In genomic region chr12:115229517-115229916, GRCh38 we compare ENCODE assay signal across 36 cellular contexts.
"Had no signal": no experiment of that assay in that cellular context is flagged by ENCODE, and none has a peak within 500 bp of the region (broad histone marks: within the 10 kb centered on the region; RNA-seq: fewer than 3 reads in every experiment).

No MANE protein-coding gene starts in this region.

- H3K4me3 ChIP-seq: ascending aorta, cardiac muscle cell had no signal

- H3K4me3 Mint-ChIP-seq: activated B cell treated with CpG ODN at 0.5 μM for 24 hours; activated CD4-positive, alpha-beta memory T cell treated with anti-CD3 and anti-CD28 coated beads, Interleukin-2, amount 10 ng/mL, durations not matched to agents 7 days and 5 days; activated CD4-positive, alpha-beta T cell treated with anti-CD3 and anti-CD28 coated beads, Interleukin-2, amount 10 ng/mL, durations not matched to agents 24 days and 14 days; activated CD8-positive, alpha-beta memory T cell treated with anti-CD3 and anti-CD28 coated beads, Interleukin-2, amount 10 ng/mL, durations not matched to agents 7 days and 5 days; activated CD8-positive, alpha-beta T cell treated with anti-CD3 and anti-CD28 coated beads, Interleukin-2, amount 10 ng/mL, durations not matched to agents 7 days and 5 days; activated naive CD4-positive, alpha-beta T cell treated with anti-CD3 and anti-CD28 coated beads, Interleukin-2, amount 10 ng/mL, durations not matched to agents 7 days and 5 days; activated naive CD4-positive, alpha-beta T cell treated with anti-CD3 and anti-CD28 coated beads, Interleukin-2, amount 50 U/mL, for 24 hours; activated naive CD8-positive, alpha-beta T cell; activated naive CD8-positive, alpha-beta T cell treated with anti-CD3 and anti-CD28 coated beads, Interleukin-2, amount 10 ng/mL, durations not matched to agents 7 days and 5 days; activated naive CD8-positive, alpha-beta T cell treated with anti-CD3 and anti-CD28 coated beads, Interleukin-2, amount 50 U/mL, for 24 hours; activated T-cell treated with anti-CD3 and anti-CD28 coated beads, Interleukin-2, amount 50 U/mL, for 24 hours; brain; central memory CD8-positive, alpha-beta T cell; T-helper 1 cell treated with Interleukin-12 subunit alpha and Interleukin-12 subunit beta and Interleukin-4 antibody, amounts not matched to agents 30 μg/mL and 1 μg/mL, for 36 hours; T-helper 2 cell treated with Interferon-gamma antibody and Interleukin-4, amounts not matched to agents 5 μg/mL and 100 μg/mL, for 36 hours had no signal

- H3K4me1 Mint-ChIP-seq: activated B cell treated with CpG ODN at 0.5 μM for 24 hours; activated CD4-positive, alpha-beta memory T cell treated with anti-CD3 and anti-CD28 coated beads, Interleukin-2, amount 10 ng/mL, durations not matched to agents 7 days and 5 days; activated CD4-positive, alpha-beta T cell treated with anti-CD3 and anti-CD28 coated beads, Interleukin-2, amount 10 ng/mL, durations not matched to agents 24 days and 14 days; activated CD8-positive, alpha-beta memory T cell treated with anti-CD3 and anti-CD28 coated beads, Interleukin-2, amount 10 ng/mL, durations not matched to agents 7 days and 5 days; activated naive CD4-positive, alpha-beta T cell treated with anti-CD3 and anti-CD28 coated beads, Interleukin-2, amount 10 ng/mL, durations not matched to agents 7 days and 5 days; activated naive CD4-positive, alpha-beta T cell treated with anti-CD3 and anti-CD28 coated beads, Interleukin-2, amount 50 U/mL, for 24 hours; activated naive CD8-positive, alpha-beta T cell treated with anti-CD3 and anti-CD28 coated beads, Interleukin-2, amount 10 ng/mL, durations not matched to agents 7 days and 5 days; activated naive CD8-positive, alpha-beta T cell treated with anti-CD3 and anti-CD28 coated beads, Interleukin-2, amount 50 U/mL, for 24 hours; central memory CD8-positive, alpha-beta T cell had no signal

- H3K27me3 Mint-ChIP-seq: activated B cell treated with CpG ODN at 0.5 μM for 24 hours; activated CD4-positive, alpha-beta memory T cell treated with anti-CD3 and anti-CD28 coated beads, Interleukin-2, amount 10 ng/mL, durations not matched to agents 7 days and 5 days; activated CD4-positive, alpha-beta T cell treated with anti-CD3 and anti-CD28 coated beads, Interleukin-2, amount 10 ng/mL, durations not matched to agents 24 days and 14 days; activated CD8-positive, alpha-beta memory T cell treated with anti-CD3 and anti-CD28 coated beads, Interleukin-2, amount 10 ng/mL, durations not matched to agents 7 days and 5 days; activated naive CD4-positive, alpha-beta T cell treated with anti-CD3 and anti-CD28 coated beads, Interleukin-2, amount 10 ng/mL, durations not matched to agents 7 days and 5 days; activated naive CD4-positive, alpha-beta T cell treated with anti-CD3 and anti-CD28 coated beads, Interleukin-2, amount 50 U/mL, for 24 hours; activated naive CD8-positive, alpha-beta T cell treated with anti-CD3 and anti-CD28 coated beads, Interleukin-2, amount 10 ng/mL, durations not matched to agents 7 days and 5 days; activated naive CD8-positive, alpha-beta T cell treated with anti-CD3 and anti-CD28 coated beads, Interleukin-2, amount 50 U/mL, for 24 hours; activated T-cell treated with anti-CD3 and anti-CD28 coated beads, Interleukin-2, amount 50 U/mL, for 24 hours; brain; central memory CD8-positive, alpha-beta T cell had no signal

- H3K4me1 ChIP-seq: ascending aorta had no signal

- H3K27ac Mint-ChIP-seq: activated B cell treated with CpG ODN at 0.5 μM for 24 hours; activated CD4-positive, alpha-beta memory T cell treated with anti-CD3 and anti-CD28 coated beads, Interleukin-2, amount 10 ng/mL, durations not matched to agents 7 days and 5 days; activated CD4-positive, alpha-beta T cell treated with anti-CD3 and anti-CD28 coated beads, Interleukin-2, amount 10 ng/mL, durations not matched to agents 24 days and 14 days; activated CD8-positive, alpha-beta memory T cell treated with anti-CD3 and anti-CD28 coated beads, Interleukin-2, amount 10 ng/mL, durations not matched to agents 7 days and 5 days; activated CD8-positive, alpha-beta T cell treated with anti-CD3 and anti-CD28 coated beads, Interleukin-2, amount 10 ng/mL, durations not matched to agents 7 days and 5 days; activated naive CD4-positive, alpha-beta T cell treated with anti-CD3 and anti-CD28 coated beads, Interleukin-2, amount 10 ng/mL, durations not matched to agents 7 days and 5 days; activated naive CD4-positive, alpha-beta T cell treated with anti-CD3 and anti-CD28 coated beads, Interleukin-2, amount 50 U/mL, for 24 hours; activated naive CD8-positive, alpha-beta T cell; activated naive CD8-positive, alpha-beta T cell treated with anti-CD3 and anti-CD28 coated beads, Interleukin-2, amount 10 ng/mL, durations not matched to agents 7 days and 5 days; activated naive CD8-positive, alpha-beta T cell treated with anti-CD3 and anti-CD28 coated beads, Interleukin-2, amount 50 U/mL, for 24 hours; activated T-cell treated with anti-CD3 and anti-CD28 coated beads, Interleukin-2, amount 50 U/mL, for 24 hours; activated T-helper 2 cell treated with anti-CD3 and anti-CD28 coated beads, Interferon-gamma antibody, Interleukin-2, Interleukin-4, amounts not matched to agents 10 μg/mL and 5 μg/mL and 100 μg/mL, durations not matched to agents 14 hours and 24 hours and 36 hours; brain; T-helper 1 cell treated with Interleukin-12 subunit alpha and Interleukin-12 subunit beta and Interleukin-4 antibody, amounts not matched to agents 30 μg/mL and 1 μg/mL, for 36 hours; T-helper 2 cell treated with Interferon-gamma antibody and Interleukin-4, amounts not matched to agents 5 μg/mL and 100 μg/mL, for 36 hours had no signal

- H3K27me3 ChIP-seq: ascending aorta, cardiac muscle cell had no signal

- H3K9me3 Mint-ChIP-seq: activated B cell treated with CpG ODN at 0.5 μM for 24 hours; activated naive CD4-positive, alpha-beta T cell treated with anti-CD3 and anti-CD28 coated beads, Interleukin-2, amount 10 ng/mL, durations not matched to agents 7 days and 5 days; activated naive CD4-positive, alpha-beta T cell treated with anti-CD3 and anti-CD28 coated beads, Interleukin-2, amount 50 U/mL, for 24 hours; activated naive CD8-positive, alpha-beta T cell treated with anti-CD3 and anti-CD28 coated beads, Interleukin-2, amount 10 ng/mL, durations not matched to agents 7 days and 5 days; activated naive CD8-positive, alpha-beta T cell treated with anti-CD3 and anti-CD28 coated beads, Interleukin-2, amount 50 U/mL, for 24 hours; activated T-cell treated with anti-CD3 and anti-CD28 coated beads, Interleukin-2, amount 50 U/mL, for 24 hours had no signal

- ATAC-seq: activated CD8-positive, alpha-beta memory T cell treated with anti-CD3 and anti-CD28 coated beads, Interleukin-2, amount 10 ng/mL, durations not matched to agents 7 days and 5 days; activated CD8-positive, alpha-beta T cell treated with anti-CD3 and anti-CD28 coated beads, Interleukin-2, amount 10 ng/mL, durations not matched to agents 7 days and 5 days; activated naive CD8-positive, alpha-beta T cell treated with anti-CD3 and anti-CD28 coated beads, Interleukin-2, amount 50 U/mL, for 24 hours had no signal

- H3K9me3 ChIP-seq: ascending aorta had no signal

- H3K36me3 Mint-ChIP-seq: activated CD8-positive, alpha-beta memory T cell treated with anti-CD3 and anti-CD28 coated beads, Interleukin-2, amount 10 ng/mL, durations not matched to agents 7 days and 5 days; activated naive CD4-positive, alpha-beta T cell treated with anti-CD3 and anti-CD28 coated beads, Interleukin-2, amount 10 ng/mL, durations not matched to agents 7 days and 5 days; activated naive CD4-positive, alpha-beta T cell treated with anti-CD3 and anti-CD28 coated beads, Interleukin-2, amount 50 U/mL, for 24 hours; activated naive CD8-positive, alpha-beta T cell; activated naive CD8-positive, alpha-beta T cell treated with anti-CD3 and anti-CD28 coated beads, Interleukin-2, amount 10 ng/mL, durations not matched to agents 7 days and 5 days; brain had no signal

- DNase-seq: activated B cell treated with CpG ODN at 0.5 μM for 24 hours; activated CD4-positive, alpha-beta memory T cell treated with anti-CD3 and anti-CD28 coated beads, Interleukin-2, amount 10 ng/mL, durations not matched to agents 7 days and 5 days; activated CD4-positive, alpha-beta T cell treated with anti-CD3 and anti-CD28 coated beads for 4 hours; activated CD4-positive, alpha-beta T cell treated with anti-CD3 and anti-CD28 coated beads, Interleukin-2, amount 10 ng/mL, durations not matched to agents 24 days and 14 days; activated CD4-positive, alpha-beta T cell treated with anti-CD3 and anti-CD28 coated beads, Interleukin-2, amount 50 U/mL, for 1 hour; activated CD4-positive, alpha-beta T cell treated with anti-CD3 and anti-CD28 coated beads, Interleukin-2, amount 50 U/mL, for 4 hours; activated CD4-positive, CD25-positive, alpha-beta regulatory T cell treated with anti-CD3 and anti-CD28 coated beads, Interleukin-2, amount 50 U/mL, for 72 hours; activated CD8-positive, alpha-beta memory T cell treated with anti-CD3 and anti-CD28 coated beads for 24 hours; activated CD8-positive, alpha-beta memory T cell treated with anti-CD3 and anti-CD28 coated beads, Interleukin-2, amount 10 ng/mL, durations not matched to agents 7 days and 5 days; activated CD8-positive, alpha-beta memory T cell treated with anti-CD3 and anti-CD28 coated beads, Interleukin-2, amount 50 U/mL, for 48 hours; activated CD8-positive, alpha-beta T cell treated with anti-CD3 and anti-CD28 coated beads, Interleukin-2, amount 10 ng/mL, durations not matched to agents 7 days and 5 days; activated effector memory CD4-positive, alpha-beta T cell treated with Interleukin-2 at 50 U/mL for 16 hours; activated gamma-delta T cell; activated naive CD4-positive, alpha-beta T cell treated with anti-CD3 and anti-CD28 coated beads, Interleukin-2, amount 10 ng/mL, durations not matched to agents 7 days and 5 days; activated naive CD4-positive, alpha-beta T cell treated with Interleukin-2 at 50 U/mL for 16 hours; activated naive CD8-positive, alpha-beta T cell treated with anti-CD3 and anti-CD28 coated beads, Interleukin-2, amount 10 ng/mL, durations not matched to agents 7 days and 5 days; activated naive CD8-positive, alpha-beta T cell treated with anti-CD3 and anti-CD28 coated beads, Interleukin-2, amount 50 U/mL, for 24 hours; activated T-cell treated with anti-CD3 and anti-CD28 coated beads, Interleukin-2, amount 50 U/mL, for 24 hours; activated T-cell treated with anti-CD3 and anti-CD28 coated beads, Interleukin-2, amount 50 U/mL, for 48 hours; amygdala; anterior cingulate cortex; caudate nucleus; cerebellar nuclear complex; T-helper 1 cell; T-helper 2 cell; T-helper 9 cell had no signal

- H3K36me3 ChIP-seq: ascending aorta, cardiac muscle cell had no signal

- H3K27ac ChIP-seq: ascending aorta, VCaP had no signal
